7 cellular contexts compared by ENCODE assay signal in the genomic region with DNA sequence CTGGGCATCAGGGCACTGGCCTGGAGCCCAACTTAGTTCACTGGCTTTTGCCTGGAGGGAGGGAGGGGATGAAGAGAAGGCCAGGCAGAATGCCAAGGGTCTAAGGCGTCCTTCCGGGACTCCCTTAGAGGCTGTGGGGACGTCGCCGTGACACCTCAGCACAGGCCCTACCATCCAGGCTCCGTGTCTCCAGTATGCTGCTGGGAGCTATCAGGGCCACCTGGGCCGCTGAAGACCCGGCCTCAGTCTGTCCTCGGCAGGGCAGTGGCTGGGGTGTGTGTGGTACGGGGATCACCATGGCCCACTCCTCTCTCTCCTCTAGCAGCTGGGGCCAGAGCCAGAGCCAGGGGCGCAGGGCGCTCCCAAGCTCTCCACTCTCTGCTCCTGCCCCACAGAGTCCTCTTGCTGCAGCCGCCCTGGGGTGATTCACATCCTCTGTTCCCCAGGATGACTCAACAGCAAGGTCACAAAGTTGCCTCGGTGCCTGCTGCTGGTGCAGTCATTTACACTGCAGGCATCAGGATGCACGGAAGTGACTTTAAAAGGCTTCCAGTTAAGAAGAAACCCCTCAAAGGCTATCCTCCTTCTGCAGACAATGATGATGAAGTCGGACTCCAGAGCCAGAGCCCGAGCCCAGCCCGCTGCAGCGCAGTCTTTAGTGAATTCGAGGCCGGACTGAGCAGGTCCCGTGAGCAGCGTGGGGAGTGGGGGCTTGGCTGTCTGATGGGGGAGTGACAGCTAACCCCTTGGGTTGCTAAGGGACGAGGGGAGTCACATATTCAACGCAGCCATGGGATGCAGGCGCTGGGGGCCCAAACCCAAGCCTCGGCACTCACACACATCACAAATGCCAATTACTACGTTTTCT. TPM values are rescaled to one million over a fixed set of nuclear protein-coding genes. Genes with fewer than 3 reads are reported as not detected.
DNase-seq lines count a peak whose midpoint lies in the region; ATAC-seq and TF ChIP-seq lines count a peak whose summit lies in the region.

No MANE protein-coding gene starts in this region.

- H3K27me3 Mint-ChIP-seq in CD4-positive, alpha-beta memory T cell: no peaks in the 10 kb centered on the region

- 68 to 74% (median 70%) methylated on average over 26 to 28 of the region's 28 CpGs for WGBS in ovary, 3 donors

- TF ChIP-seq CTCF in HCT116 (IDR thresholded peaks at IDR 0.05 in 2 of 3, conservative IDR thresholded peaks at IDR 0.05 in 1 of 3; ENCODE audit: borderline replicate concordance in 1 of 3, insufficient read depth in 1 of 3, low read depth in 2 of 3, low read length in 2 of 3) (no peak), ovary (IDR thresholded peaks at IDR 0.05) (no peak)

- DNase-seq in HCT116 (ENCODE audit: low read depth, low spot score): peak; percentile 83
- DNase-seq in RKO (ENCODE audit: low spot score): peak; percentile 95
- peak; percentile 74 for DNase-seq in stimulated activated CD4-positive, alpha-beta T cell treated with anti-CD3 and anti-CD28 coated beads, Interleukin-1b, Interleukin-23, amount 100 ng/mL, for 48 hours
- DNase-seq in ovary: no peak
- DNase-seq in CD4-positive, alpha-beta memory T cell: no peak

- peak overlapping the region; percentile 77 for H3K27ac ChIP-seq in HCT116 (ENCODE audit: low read depth, low read length)
- no peak overlapping the region for H3K27ac ChIP-seq in ovary
- no peak overlapping the region for H3K27ac ChIP-seq in CD4-positive, alpha-beta memory T cell (ENCODE audit: low read depth, low read length)

- POLR2A ChIA-PET in HCT116 (lab: Charles Lee): interaction anchor here (1.0 to 1.7 kb wide), 4 partner anchors 9 to 127 kb away, joined by 4 to 10 read pairs (median 6); no protein-coding TSS in a partner anchor
- POLR2A ChIA-PET in CD4-positive, alpha-beta memory T cell (lab: Charles Lee; ENCODE audit: partially characterized antibody): no interaction called here

- no peaks in the 10 kb centered on the region for H3K27me3 ChIP-seq in HCT116 (ENCODE audit: insufficient read depth, low read length)
- no peaks in the 10 kb centered on the region for H3K27me3 ChIP-seq in ovary
- H3K27me3 ChIP-seq in CD4-positive, alpha-beta memory T cell (ENCODE audit: insufficient read depth, low read length): no peaks in the 10 kb centered on the region

- H3K4me3 ChIP-seq in HCT116 (replicated peaks in 1 of 2; ENCODE audit: low read depth in 1 of 2, low read length in 2 of 2) (peak overlapping the region; percentile 26 to 31), ovary (no peak overlapping the region)
- no peak overlapping the region for H3K4me3 ChIP-seq in CD4-positive, alpha-beta memory T cell (ENCODE audit: low read length in 2 of 2)

- H3K36me3 ChIP-seq in HCT116 (ENCODE audit: control insufficient read depth in 1 of 2, insufficient read depth in 2 of 2, low read length in 2 of 2): no peaks in the 10 kb centered on the region
- H3K36me3 ChIP-seq in ovary: no peaks in the 10 kb centered on the region
- no peaks in the 10 kb centered on the region for H3K36me3 ChIP-seq in CD4-positive, alpha-beta memory T cell (ENCODE audit: insufficient read depth, low read length)

- CTCF ChIA-PET in HCT116 (lab: Charles Lee): no interaction called here
- CTCF ChIA-PET in CD4-positive, alpha-beta memory T cell (lab: Charles Lee; ENCODE audit: partially characterized antibody): no interaction called here

- no peaks in the 10 kb centered on the region for H3K9me3 ChIP-seq in HCT116 (ENCODE audit: control insufficient read depth in 1 of 2, insufficient read depth in 1 of 2, low read depth in 1 of 2, low read length in 2 of 2)
- H3K9me3 ChIP-seq in ovary: no peaks in the 10 kb centered on the region
- H3K9me3 ChIP-seq in CD4-positive, alpha-beta memory T cell (ENCODE audit: control insufficient read depth in 1 of 2, low read length in 2 of 2): no peaks in the 10 kb centered on the region

- no peaks in the 10 kb centered on the region for H4K20me1 ChIP-seq in HCT116 (ENCODE audit: insufficient read depth)

- H3K36me3 Mint-ChIP-seq in CD4-positive, alpha-beta memory T cell: no peaks in the 10 kb centered on the region

- intact Hi-C loops in HCT116 (cut with micrococcal nuclease) (loop anchor here (5.0 kb wide), 1 partner anchor 125 kb away; no protein-coding TSS in a partner anchor), ovary (cut with DNase I) (no loop called here)
- intact Hi-C loops in CD4-positive, alpha-beta memory T cell (cut with micrococcal nuclease): no loop called here

- BruUV-seq in HCT116 (replicated peaks; lab: Mats Ljungman, UMichigan): no TSS peak

- H3K4me1 ChIP-seq in HCT116 (ENCODE audit: control insufficient read depth in 1 of 2, insufficient read depth in 2 of 2, low read length in 2 of 2) (peaks cover 16 to 34% of the 10 kb centered on the region in 2 experiments), ovary (ENCODE audit: insufficient read depth) (peaks cover 2% of the 10 kb centered on the region)
- H3K4me1 ChIP-seq in CD4-positive, alpha-beta memory T cell (ENCODE audit: insufficient read depth, low read length): no peaks in the 10 kb centered on the region

- TF ChIP-seq EP300 in ovary (IDR thresholded peaks at IDR 0.05): no peak

- H3K4me3 Mint-ChIP-seq in CD4-positive, alpha-beta memory T cell: no peak overlapping the region

- H3K4me2 ChIP-seq in HCT116 (ENCODE audit: low read length): peak overlapping the region; percentile 82

- H3K9ac ChIP-seq in HCT116 (ENCODE audit: low read length): peak overlapping the region; percentile 59

- no peaks in the 10 kb centered on the region for H3K9me3 Mint-ChIP-seq in CD4-positive, alpha-beta memory T cell

- no peaks in the 10 kb centered on the region for H3K4me1 Mint-ChIP-seq in CD4-positive, alpha-beta memory T cell

- no peaks in the 10 kb centered on the region for H3K79me2 ChIP-seq in HCT116 (ENCODE audit: insufficient read depth, low read length)

- no peaks in the 10 kb centered on the region for H3K9me2 ChIP-seq in HCT116 (ENCODE audit: insufficient read depth)

- RAD21 ChIA-PET in HCT116 (lab: Charles Lee; ENCODE audit: low non-redundant PET in 1 of 2, low total read pairs in 2 of 2, uncharacterized antibody in 2 of 2, unreplicated experiment in 2 of 2): interaction anchor here in 1 of 2 experiments (1.0 kb wide), 1 partner anchor 127 kb away, joined by 3 read pairs; no protein-coding TSS in a partner anchor

- H2AFZ ChIP-seq in HCT116 (ENCODE audit: low read depth, low read length, poor library complexity, severe bottlenecking): no peak overlapping the region

- peak; percentile 42; the same call in 1 of the 2 replicates for TF ChIP-seq RAD21 in HCT116 (IDR thresholded peaks at IDR 0.05; ENCODE audit: low read depth)

- TF ChIP-seq POLR2A in HCT116 (IDR thresholded peaks at IDR 0.05; ENCODE audit: borderline replicate concordance, extremely low read depth, insufficient read depth, insufficient read length) (no peak), ovary (IDR thresholded peaks at IDR 0.05) (no peak)

- ATAC-seq in HCT116 (peak; percentile 95), esophagus mucosa (peak; percentile 96), GM19023 (IDR thresholded peaks at IDR 0.05; ENCODE audit: unreplicated experiment) (no peak)

- no peak overlapping the region for H3K27ac Mint-ChIP-seq in CD4-positive, alpha-beta memory T cell

TF ChIP-seq in HCT116, 20 proteins besides CTCF, POLR2A, EP300 and RAD21 (continues in another document):
- TF ChIP-seq ELF1 (IDR thresholded peaks at IDR 0.05; ENCODE audit: borderline replicate concordance, low read depth) (no peak), YY1 (IDR thresholded peaks at IDR 0.05; ENCODE audit: extremely low read depth, insufficient replicate concordance, low read depth, low read length) (peak; percentile 63), EZH2 (IDR thresholded peaks at IDR 0.05) (no peak), POLR2AphosphoS5 (IDR thresholded peaks at IDR 0.05; ENCODE audit: low read depth, low read length) (peak; percentile 73), CEBPB (IDR thresholded peaks at IDR 0.05; ENCODE audit: low read depth) (no peak; the same call in 1 of the 2 replicates), EGR1 (IDR thresholded peaks at IDR 0.05; ENCODE audit: low read depth) (no peak), ZFX (IDR thresholded peaks at IDR 0.05) (peak; percentile 55; the same call in 1 of the 2 replicates), JUND (IDR thresholded peaks at IDR 0.05) (peak; percentile 98), SRF (IDR thresholded peaks at IDR 0.05; ENCODE audit: low read depth) (peak; percentile 89)
- TF ChIP-seq, protein P1, sequence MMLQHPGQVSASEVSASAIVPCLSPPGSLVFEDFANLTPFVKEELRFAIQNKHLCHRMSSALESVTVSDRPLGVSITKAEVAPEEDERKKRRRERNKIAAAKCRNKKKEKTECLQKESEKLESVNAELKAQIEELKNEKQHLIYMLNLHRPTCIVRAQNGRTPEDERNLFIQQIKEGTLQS (IDR thresholded peaks at IDR 0.05): no peak
- TF ChIP-seq, protein P2, sequence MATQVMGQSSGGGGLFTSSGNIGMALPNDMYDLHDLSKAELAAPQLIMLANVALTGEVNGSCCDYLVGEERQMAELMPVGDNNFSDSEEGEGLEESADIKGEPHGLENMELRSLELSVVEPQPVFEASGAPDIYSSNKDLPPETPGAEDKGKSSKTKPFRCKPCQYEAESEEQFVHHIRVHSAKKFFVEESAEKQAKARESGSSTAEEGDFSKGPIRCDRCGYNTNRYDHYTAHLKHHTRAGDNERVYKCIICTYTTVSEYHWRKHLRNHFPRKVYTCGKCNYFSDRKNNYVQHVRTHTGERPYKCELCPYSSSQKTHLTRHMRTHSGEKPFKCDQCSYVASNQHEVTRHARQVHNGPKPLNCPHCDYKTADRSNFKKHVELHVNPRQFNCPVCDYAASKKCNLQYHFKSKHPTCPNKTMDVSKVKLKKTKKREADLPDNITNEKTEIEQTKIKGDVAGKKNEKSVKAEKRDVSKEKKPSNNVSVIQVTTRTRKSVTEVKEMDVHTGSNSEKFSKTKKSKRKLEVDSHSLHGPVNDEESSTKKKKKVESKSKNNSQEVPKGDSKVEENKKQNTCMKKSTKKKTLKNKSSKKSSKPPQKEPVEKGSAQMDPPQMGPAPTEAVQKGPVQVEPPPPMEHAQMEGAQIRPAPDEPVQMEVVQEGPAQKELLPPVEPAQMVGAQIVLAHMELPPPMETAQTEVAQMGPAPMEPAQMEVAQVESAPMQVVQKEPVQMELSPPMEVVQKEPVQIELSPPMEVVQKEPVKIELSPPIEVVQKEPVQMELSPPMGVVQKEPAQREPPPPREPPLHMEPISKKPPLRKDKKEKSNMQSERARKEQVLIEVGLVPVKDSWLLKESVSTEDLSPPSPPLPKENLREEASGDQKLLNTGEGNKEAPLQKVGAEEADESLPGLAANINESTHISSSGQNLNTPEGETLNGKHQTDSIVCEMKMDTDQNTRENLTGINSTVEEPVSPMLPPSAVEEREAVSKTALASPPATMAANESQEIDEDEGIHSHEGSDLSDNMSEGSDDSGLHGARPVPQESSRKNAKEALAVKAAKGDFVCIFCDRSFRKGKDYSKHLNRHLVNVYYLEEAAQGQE (IDR thresholded peaks at IDR 0.05; ENCODE audit: low read depth): no peak

RNA-seq across cellular contexts. Expression of a gene that starts 31.9 kb away (rescaled TPM):
- total RNA-seq in HCT116 (2021; ENCODE audit: unreplicated experiment) (14.0 TPM), esophagus mucosa (1.8 TPM), ovary (1 to 10 TPM in 5 of 7 donors, under 1 TPM in 2; 0.76 to 2.9 (median 1.1) TPM)
- 8.4 and 8.9 TPM in 2 replicates for polyA plus RNA-seq in HCT116 (2012)
- under 1 TPM; 0.10 to 0.93 TPM for polyA plus RNA-seq in ovary
- total RNA-seq in CD4-positive, alpha-beta memory T cell: 1 to 10 TPM; 1.4 to 1.5 TPM
- under 1 TPM in 1 of 2 donors, not detected in 1; 0.14 TPM for polyA plus RNA-seq in CD4-positive, alpha-beta memory T cell

Comparison
In these comparisons a context has a peak if more than half of its experiments do, and no peak if none do; other contexts are left out.
1. DNase-seq: peak in HCT116 (single experiment), RKO (single experiment) and stimulated activated CD4-positive, alpha-beta T cell treated with anti-CD3 and anti-CD28 coated beads, Interleukin-1b, Interleukin-23, amount 100 ng/mL, for 48 hours (single experiment); none in ovary (0 of 5) and CD4-positive, alpha-beta memory T cell (0 of 5).
2. H3K4me3 ChIP-seq: peak in HCT116 (2 of 2); none in ovary (single experiment) and CD4-positive, alpha-beta memory T cell (0 of 2).